Comparison of ENCODE assay signal across 12 cellular contexts in the genomic region with DNA sequence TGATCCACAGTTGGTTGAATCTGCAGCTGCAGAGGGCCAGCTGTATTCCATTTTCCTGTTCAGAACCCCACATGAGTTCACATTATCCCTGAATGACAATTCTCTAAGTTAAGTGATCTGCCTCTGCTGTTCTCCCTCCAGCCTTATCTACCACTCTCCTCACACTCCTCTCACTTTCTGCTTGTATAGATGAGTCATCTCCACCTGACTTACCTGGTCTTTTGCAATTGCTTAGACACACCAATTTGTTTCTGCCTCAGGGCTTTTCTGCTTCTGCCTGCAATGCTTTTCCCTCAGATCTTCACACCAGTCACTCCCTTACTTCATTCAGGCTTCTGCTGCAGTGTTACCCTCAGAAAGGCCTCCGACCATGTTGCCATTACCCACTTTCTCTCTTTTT.
DNase-seq lines count a peak whose midpoint lies in the region; ATAC-seq, FAIRE-seq and TF ChIP-seq lines count a peak whose summit lies in the region.
"Had no signal": no experiment of that assay in that cellular context is flagged by ENCODE, and none has a peak within 500 bp of the region (broad histone marks: within the 10 kb centered on the region; RNA-seq: fewer than 3 reads in every experiment).

No MANE protein-coding gene starts in this region.

- ATAC-seq in K562 (peak; percentile 81), left lung (peak; percentile 69), HG03045 (IDR thresholded peaks at IDR 0.05; ENCODE audit: unreplicated experiment) (no peak)
- no peak for ATAC-seq in stimulated activated memory B cell treated with anti-CD40 and anti-IgM and Interleukin-4, amounts not matched to agents 10 μg/mL and 1 μg/mL and 100 μg/mL, for 72 hours
- ATAC-seq: heart right ventricle had no signal

- in situ Hi-C loops in K562 (cut with MboI), result no loop called here

- CTCF ChIA-PET in K562 (lab: Yijun Ruan, JAX; ENCODE audit: low intra/inter-chr PET ratio), result interaction anchor here (0.7 kb wide), 1 partner anchor 253 kb away, joined by 4 read pairs; no protein-coding TSS in a partner anchor

- H3K4me3 ChIP-seq in HUES48 (ENCODE audit: low read depth, low read length) (no peak overlapping the region; the same call in 1 of the 2 replicates), K562 (no peak overlapping the region), left lung (no peak overlapping the region)
- H3K4me3 ChIP-seq: heart right ventricle, skin epidermis had no signal

- no peaks in the 10 kb centered on the region for H3K27me3 Mint-ChIP-seq in stimulated activated memory B cell treated with anti-CD40 and anti-IgM and Interleukin-4, amounts not matched to agents 10 μg/mL and 1 μg/mL and 100 μg/mL, for 72 hours

- H3K9me3 ChIP-seq in HUES48 (ENCODE audit: control insufficient read depth, insufficient read depth, low read length) (no peaks in the 10 kb centered on the region), K562 (replicated peaks; ENCODE audit: control insufficient read depth, insufficient read depth, low read depth, low read length) (no peaks in the 10 kb centered on the region), left lung (no peaks in the 10 kb centered on the region)
- H3K9me3 ChIP-seq: heart right ventricle had no signal

- intact Hi-C loops in K562 (cut with micrococcal nuclease) (no loop called here), left lung (cut with DNase I) (no loop called here)

- DNase-seq in COLO668 (lab: John Stamatoyannopoulos, UW; ENCODE audit: unreplicated experiment) (peak; percentile 10), K562 (ENCODE audit: extremely low read depth in 1 of 4, low spot score in 3 of 4) (peak; percentile 15 to 49 (median 32)), left lung (no peak), NCI-H748 treated with DMSO at 0.1 percent for 48 hours (lab: John Stamatoyannopoulos, UW) (no peak), GDM1 (lab: John Stamatoyannopoulos, UW) (no peak)
- DNase-seq: heart right ventricle, SW 1271 had no signal

- no peaks in the 10 kb centered on the region for H3K9me1 ChIP-seq in K562 (ENCODE audit: control insufficient read depth, insufficient read depth, low read length)

- no peak for TF ChIP-seq RAD21 in K562 (CRISPR knock-in tag; conservative IDR thresholded peaks at IDR 0.05 in 1 of 2, IDR thresholded peaks at IDR 0.05 in 1 of 2)

- no peaks in the 10 kb centered on the region for H3K9me3 Mint-ChIP-seq in stimulated activated memory B cell treated with anti-CD40 and anti-IgM and Interleukin-4, amounts not matched to agents 10 μg/mL and 1 μg/mL and 100 μg/mL, for 72 hours
- H3K9me3 Mint-ChIP-seq: CD14-positive monocyte had no signal

- 0 out of 2 replicates have a peak, but pooled peaks have one; percentile 8 for TF ChIP-seq EP300 in K562 (IDR thresholded peaks at IDR 0.05; ENCODE audit: low read length)

- no peak overlapping the region for H3K9ac ChIP-seq in HUES48 (ENCODE audit: low read depth, low read length)
- no peak overlapping the region for H3K9ac ChIP-seq in K562 (ENCODE audit: insufficient read depth in 1 of 2, low read depth in 2 of 2, low read length in 2 of 2)

- BruUV-seq in K562 (replicated peaks; lab: Mats Ljungman, UMichigan), result no TSS peak

- no peaks in the 10 kb centered on the region for H3K79me2 ChIP-seq in K562 (ENCODE audit: control insufficient read depth, insufficient read depth, low read length)

- no peak overlapping the region for H3K4me3 Mint-ChIP-seq in stimulated activated memory B cell treated with anti-CD40 and anti-IgM and Interleukin-4, amounts not matched to agents 10 μg/mL and 1 μg/mL and 100 μg/mL, for 72 hours
- H3K4me3 Mint-ChIP-seq: CD14-positive monocyte had no signal

- H3K4me2 ChIP-seq in K562 (ENCODE audit: insufficient read depth, low read length), result no peak overlapping the region

- H3K36me3 Mint-ChIP-seq in stimulated activated memory B cell treated with anti-CD40 and anti-IgM and Interleukin-4, amounts not matched to agents 10 μg/mL and 1 μg/mL and 100 μg/mL, for 72 hours, result peaks cover 39% of the 10 kb centered on the region

- H3K4me1 Mint-ChIP-seq in stimulated activated memory B cell treated with anti-CD40 and anti-IgM and Interleukin-4, amounts not matched to agents 10 μg/mL and 1 μg/mL and 100 μg/mL, for 72 hours, result no peaks in the 10 kb centered on the region
- H3K4me1 Mint-ChIP-seq: CD14-positive monocyte had no signal

- POLR2A ChIA-PET in K562 (lab: Yijun Ruan, JAX), result no interaction called here

- no peak for TF ChIP-seq POLR2A in K562 (conservative IDR thresholded peaks at IDR 0.05)

- peak overlapping the region; percentile 22 for H3K27ac ChIP-seq in HUES48 (ENCODE audit: low read depth, low read length)
- H3K27ac ChIP-seq in K562 (ENCODE audit: extremely low read depth, low read depth, low read length), result no peak overlapping the region
- no peak overlapping the region for H3K27ac ChIP-seq in left lung
- H3K27ac ChIP-seq: heart right ventricle, skin epidermis had no signal

- no peaks in the 10 kb centered on the region for H4K20me1 ChIP-seq in K562 (replicated peaks; ENCODE audit: control insufficient read depth, insufficient read depth, low read length)

- H3K27me3 ChIP-seq in HUES48 (ENCODE audit: control insufficient read depth, insufficient read depth, low read length) (no peaks in the 10 kb centered on the region), K562 (ENCODE audit: control insufficient read depth in 2 of 2, insufficient read depth in 2 of 2, low read length in 2 of 2) (no peaks in the 10 kb centered on the region), left lung (no peaks in the 10 kb centered on the region)
- H3K27me3 ChIP-seq: heart right ventricle had no signal

- TF ChIP-seq CTCF in K562 (IDR thresholded peaks at IDR 0.05 in 2 of 3, conservative IDR thresholded peaks at IDR 0.05 in 1 of 3; ENCODE audit: insufficient read depth in 2 of 3, low read depth in 1 of 3, low read length in 3 of 3) (no peak), left lung (IDR thresholded peaks at IDR 0.05) (no peak)

- FAIRE-seq in K562 (lab: Jason Lieb, UNC), result no peak

- H3K36me3 ChIP-seq in HUES48 (ENCODE audit: control insufficient read depth, insufficient read depth, low read length) (peaks cover 22% of the 10 kb centered on the region), K562 (ENCODE audit: control insufficient read depth, insufficient read depth, low read length) (no peaks in the 10 kb centered on the region; the same call in 2 of the 3 replicates), left lung (peaks cover 0 to 29% of the 10 kb centered on the region in 2 donors)

- no peak overlapping the region for H2AFZ ChIP-seq in K562 (ENCODE audit: low read depth, low read length)

- no peak overlapping the region for H3K27ac Mint-ChIP-seq in stimulated activated memory B cell treated with anti-CD40 and anti-IgM and Interleukin-4, amounts not matched to agents 10 μg/mL and 1 μg/mL and 100 μg/mL, for 72 hours

- 61% methylated on average over 1 of the region's 1 CpG for WGBS in K562 (ENCODE audit: insufficient coverage, low coverage, missing lambda C conversion rate)

- H3K4me1 ChIP-seq in HUES48 (ENCODE audit: control insufficient read depth, insufficient read depth, low read length) (peaks cover 29% of the 10 kb centered on the region), K562 (replicated peaks in 1 of 2; ENCODE audit: control insufficient read depth in 2 of 2, insufficient read depth in 2 of 2, low read length in 2 of 2) (peaks cover 0 to 3% of the 10 kb centered on the region in 2 experiments; a peak in 3 of 5 replicates), left lung (no peaks in the 10 kb centered on the region)
- H3K4me1 ChIP-seq: heart right ventricle had no signal

TF ChIP-seq in K562, 482 proteins besides CTCF, POLR2A, EP300 and RAD21 (continues in another document):
- no peak for TF ChIP-seq ARNT (IDR thresholded peaks at IDR 0.05)
- peak; percentile 25; the same call in 1 of the 2 replicates for TF ChIP-seq NFE2 (IDR thresholded peaks at IDR 0.05; ENCODE audit: low read depth)
- TF ChIP-seq, protein P1, sequence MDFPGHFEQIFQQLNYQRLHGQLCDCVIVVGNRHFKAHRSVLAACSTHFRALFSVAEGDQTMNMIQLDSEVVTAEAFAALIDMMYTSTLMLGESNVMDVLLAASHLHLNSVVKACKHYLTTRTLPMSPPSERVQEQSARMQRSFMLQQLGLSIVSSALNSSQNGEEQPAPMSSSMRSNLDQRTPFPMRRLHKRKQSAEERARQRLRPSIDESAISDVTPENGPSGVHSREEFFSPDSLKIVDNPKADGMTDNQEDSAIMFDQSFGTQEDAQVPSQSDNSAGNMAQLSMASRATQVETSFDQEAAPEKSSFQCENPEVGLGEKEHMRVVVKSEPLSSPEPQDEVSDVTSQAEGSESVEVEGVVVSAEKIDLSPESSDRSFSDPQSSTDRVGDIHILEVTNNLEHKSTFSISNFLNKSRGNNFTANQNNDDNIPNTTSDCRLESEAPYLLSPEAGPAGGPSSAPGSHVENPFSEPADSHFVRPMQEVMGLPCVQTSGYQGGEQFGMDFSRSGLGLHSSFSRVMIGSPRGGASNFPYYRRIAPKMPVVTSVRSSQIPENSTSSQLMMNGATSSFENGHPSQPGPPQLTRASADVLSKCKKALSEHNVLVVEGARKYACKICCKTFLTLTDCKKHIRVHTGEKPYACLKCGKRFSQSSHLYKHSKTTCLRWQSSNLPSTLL (IDR thresholded peaks at IDR 0.05), result no peak
- no peak for TF ChIP-seq CREM (IDR thresholded peaks at IDR 0.05; ENCODE audit: low read depth)
- TF ChIP-seq SMARCE1 (IDR thresholded peaks at IDR 0.05), result peak; percentile 92
- TF ChIP-seq RBFOX2 (IDR thresholded peaks at IDR 0.05; ENCODE audit: low read depth, low read length), result no peak
- TF ChIP-seq TFAM (CRISPR knock-in tag; conservative IDR thresholded peaks at IDR 0.05), result no peak
- TF ChIP-seq MYC (IDR thresholded peaks at IDR 0.05; ENCODE audit: low read depth, low read length), result no peak
- no peak for TF ChIP-seq MYC (CRISPR knock-in tag; IDR thresholded peaks at IDR 0.05; ENCODE audit: borderline replicate concordance, low read depth)
- TF ChIP-seq ZNF23 (CRISPR knock-in tag; IDR thresholded peaks at IDR 0.05), result no peak
- TF ChIP-seq PHF8 (IDR thresholded peaks at IDR 0.05; ENCODE audit: borderline replicate concordance, low read length), result no peak
- TF ChIP-seq, protein P2, sequence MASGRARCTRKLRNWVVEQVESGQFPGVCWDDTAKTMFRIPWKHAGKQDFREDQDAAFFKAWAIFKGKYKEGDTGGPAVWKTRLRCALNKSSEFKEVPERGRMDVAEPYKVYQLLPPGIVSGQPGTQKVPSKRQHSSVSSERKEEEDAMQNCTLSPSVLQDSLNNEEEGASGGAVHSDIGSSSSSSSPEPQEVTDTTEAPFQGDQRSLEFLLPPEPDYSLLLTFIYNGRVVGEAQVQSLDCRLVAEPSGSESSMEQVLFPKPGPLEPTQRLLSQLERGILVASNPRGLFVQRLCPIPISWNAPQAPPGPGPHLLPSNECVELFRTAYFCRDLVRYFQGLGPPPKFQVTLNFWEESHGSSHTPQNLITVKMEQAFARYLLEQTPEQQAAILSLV (tag; IDR thresholded peaks at IDR 0.05), result no peak
- TF ChIP-seq ZNF212 (CRISPR knock-in tag; IDR thresholded peaks at IDR 0.05), result no peak

Comparison
In these comparisons a context has a peak if more than half of its experiments do, and no peak if none do; other contexts are left out.
1. DNase-seq: peak in COLO668 (single experiment) and K562 (4 of 4); none in left lung (0 of 2), NCI-H748 treated with DMSO at 0.1 percent for 48 hours (single experiment) and GDM1 (single experiment).
2. ATAC-seq: peak in K562 (single experiment) and left lung (single experiment); none in HG03045 (single experiment) and stimulated activated memory B cell treated with anti-CD40 and anti-IgM and Interleukin-4, amounts not matched to agents 10 μg/mL and 1 μg/mL and 100 μg/mL, for 72 hours (single experiment).